Comparison of ENCODE assay signal across 12 cellular contexts in genomic region chr2:42961385-42961800, GRCh38.
DNase-seq lines count a peak whose midpoint lies in the region; ATAC-seq and TF ChIP-seq lines count a peak whose summit lies in the region.
"Had no signal": no experiment of that assay in that cellular context is flagged by ENCODE, and none has a peak within 500 bp of the region (broad histone marks: within the 10 kb centered on the region; RNA-seq: fewer than 3 reads in every experiment).

No MANE protein-coding gene starts in this region.

- H3K4me1 Mint-ChIP-seq in CD14-positive monocyte, result peaks cover 86% of the 10 kb centered on the region
- H3K4me1 Mint-ChIP-seq: stimulated activated effector memory CD8-positive, alpha-beta T cell treated with anti-CD3 and anti-CD28 coated beads, Interleukin-12 subunit alpha, Interleukin-12 subunit beta, amount 100 ng/mL, for 72 hours had no signal

- H3K27me3 ChIP-seq in trophoblast cell (ENCODE audit: insufficient read depth, low read length) (no peaks in the 10 kb centered on the region), HAP-1 (ENCODE audit: low read depth) (no peaks in the 10 kb centered on the region), brain microvascular endothelial cell (replicated peaks) (no peaks in the 10 kb centered on the region)
- H3K27me3 ChIP-seq: dorsolateral prefrontal cortex had no signal

- no peak overlapping the region for H3K4me2 ChIP-seq in trophoblast cell (ENCODE audit: low read length)

- no CpG with 5 or more reads among the region's 14 CpGs for WGBS in trophoblast cell (ENCODE audit: extremely low coverage, insufficient coverage, insufficient read length)

- H3K4me3 ChIP-seq in trophoblast cell (ENCODE audit: low read depth, low read length) (no peak overlapping the region), HAP-1 (no peak overlapping the region), brain microvascular endothelial cell (ENCODE audit: low read depth, low read length) (no peak overlapping the region)

- no peak for ATAC-seq in HG03039 (IDR thresholded peaks at IDR 0.05; ENCODE audit: unreplicated experiment)
- ATAC-seq: stimulated activated effector memory CD8-positive, alpha-beta T cell treated with anti-CD3 and anti-CD28 coated beads, Interleukin-12 subunit alpha, Interleukin-12 subunit beta, amount 100 ng/mL, for 72 hours had no signal

- no peak overlapping the region for H3K4ac ChIP-seq in trophoblast cell (ENCODE audit: low read depth, low read length)

- H2BK120ac ChIP-seq in trophoblast cell (ENCODE audit: insufficient read depth, low read length, poor library complexity), result no peak overlapping the region

- H3K79me2 ChIP-seq in trophoblast cell (ENCODE audit: control insufficient read depth, insufficient read depth, low read length, poor library complexity), result no peaks in the 10 kb centered on the region

- in situ Hi-C loops in HAP-1 (cut with MboI; ENCODE audit: low sequenced_read_pairs) (no loop called here), brain microvascular endothelial cell (cut with HindIII; ENCODE audit: low pct_ligation_motif_present, low sequenced_read_pairs) (no loop called here)

- no peak overlapping the region for H4K8ac ChIP-seq in trophoblast cell (ENCODE audit: low read depth, low read length)

- H3K9me3 ChIP-seq in trophoblast cell (ENCODE audit: insufficient read depth, low read depth, low read length) (no peaks in the 10 kb centered on the region), HAP-1 (no peaks in the 10 kb centered on the region)

- peak overlapping the region in 1 of 7 donors; percentile 67 for H3K27ac Mint-ChIP-seq in CD14-positive monocyte
- H3K27ac Mint-ChIP-seq: activated CD4-positive, alpha-beta T cell treated with anti-CD3 and anti-CD28 coated beads, Interleukin-2, amount 10 ng/mL, durations not matched to agents 24 days and 14 days; stimulated activated effector memory CD8-positive, alpha-beta T cell treated with anti-CD3 and anti-CD28 coated beads, Interleukin-12 subunit alpha, Interleukin-12 subunit beta, amount 100 ng/mL, for 72 hours had no signal

- no peak overlapping the region for H2AFZ ChIP-seq in trophoblast cell (ENCODE audit: insufficient read depth, low read length, poor library complexity)

- H2AK5ac ChIP-seq in trophoblast cell (ENCODE audit: low read length), result peak overlapping the region; percentile 12

- intact Hi-C loops in CD14-positive monocyte (cut with micrococcal nuclease) (loop anchor here in 1 of 2 donors (10.0 kb wide), 1 partner anchor 143 kb away; no protein-coding TSS in a partner anchor), cardiac septum (cut with DNase I) (loop anchor here (5.0 kb wide), 2 partner anchors 111 to 126 kb away; no protein-coding TSS in a partner anchor)

- H2BK5ac ChIP-seq in trophoblast cell (ENCODE audit: low read depth, low read length, poor library complexity), result no peak overlapping the region

- peaks cover 0 to 4% of the 10 kb centered on the region in 2 donors for H3K36me3 Mint-ChIP-seq in CD14-positive monocyte
- H3K36me3 Mint-ChIP-seq: stimulated activated effector memory CD8-positive, alpha-beta T cell treated with anti-CD3 and anti-CD28 coated beads, Interleukin-12 subunit alpha, Interleukin-12 subunit beta, amount 100 ng/mL, for 72 hours had no signal

- DNase-seq in CD14-positive monocyte (ENCODE audit: low spot score) (no peak), SIG-M5 treated with dmso at 0.1 percent for 504 hours (lab: John Stamatoyannopoulos, UW; ENCODE audit: unreplicated experiment) (peak; percentile 90), cardiac septum (ENCODE audit: low spot score) (peak; percentile 83), trophoblast cell (no peak), NCI-H82 treated with DMSO at 0.1 percent for 48 hours (lab: John Stamatoyannopoulos, UW; ENCODE audit: unreplicated experiment) (no peak), HAP-1 (ENCODE audit: low spot score in 2 of 2) (no peak), brain microvascular endothelial cell (no peak)
- DNase-seq: activated CD4-positive, alpha-beta T cell treated with anti-CD3 and anti-CD28 coated beads, Interleukin-2, amount 10 ng/mL, durations not matched to agents 24 days and 14 days; dorsolateral prefrontal cortex; NCI-H446 had no signal

- H4K12ac ChIP-seq in trophoblast cell (ENCODE audit: low read depth, low read length), result no peak overlapping the region

- H2BK12ac ChIP-seq in trophoblast cell (ENCODE audit: low read length), result no peak overlapping the region

- TF ChIP-seq CTCF in CD14-positive monocyte (IDR thresholded peaks at IDR 0.05) (no peak), brain microvascular endothelial cell (IDR thresholded peaks at IDR 0.05; ENCODE audit: low read depth, low read length, missing control alignments) (no peak)

- no peak overlapping the region for H3K9ac ChIP-seq in trophoblast cell (ENCODE audit: low read length)

- H3K23ac ChIP-seq in trophoblast cell (ENCODE audit: low read length), result no peak overlapping the region

- H3K36me3 ChIP-seq in trophoblast cell (ENCODE audit: control insufficient read depth in 1 of 2, insufficient read depth in 2 of 2, low read length in 2 of 2) (no peaks in the 10 kb centered on the region), HAP-1 (replicated peaks) (no peaks in the 10 kb centered on the region), brain microvascular endothelial cell (replicated peaks) (no peaks in the 10 kb centered on the region)

- no peak overlapping the region for H3K27ac ChIP-seq in trophoblast cell (ENCODE audit: low read depth, low read length)
- H3K27ac ChIP-seq in brain microvascular endothelial cell, result no peak overlapping the region

- H3K9me3 Mint-ChIP-seq in CD14-positive monocyte, result peaks cover 0 to 2% (median 0%) of the 10 kb centered on the region in 7 donors
- H3K9me3 Mint-ChIP-seq: activated CD4-positive, alpha-beta T cell treated with anti-CD3 and anti-CD28 coated beads, Interleukin-2, amount 10 ng/mL, durations not matched to agents 24 days and 14 days; stimulated activated effector memory CD8-positive, alpha-beta T cell treated with anti-CD3 and anti-CD28 coated beads, Interleukin-12 subunit alpha, Interleukin-12 subunit beta, amount 100 ng/mL, for 72 hours had no signal

- no peaks in the 10 kb centered on the region for H3K79me1 ChIP-seq in trophoblast cell (ENCODE audit: low read length)

- no peak overlapping the region for H3K18ac ChIP-seq in trophoblast cell (ENCODE audit: low read length)

- H3K27me3 Mint-ChIP-seq in CD14-positive monocyte (ENCODE audit: low read depth in 3 of 3), result peaks cover 4 to 16% (median 5%) of the 10 kb centered on the region in 3 donors

- no peak overlapping the region for H3K14ac ChIP-seq in trophoblast cell (ENCODE audit: low read length)

- peak overlapping the region; percentile 65 to 86 for H3K4me3 Mint-ChIP-seq in CD14-positive monocyte
- H3K4me3 Mint-ChIP-seq: activated CD4-positive, alpha-beta T cell treated with anti-CD3 and anti-CD28 coated beads, Interleukin-2, amount 10 ng/mL, durations not matched to agents 24 days and 14 days; stimulated activated effector memory CD8-positive, alpha-beta T cell treated with anti-CD3 and anti-CD28 coated beads, Interleukin-12 subunit alpha, Interleukin-12 subunit beta, amount 100 ng/mL, for 72 hours had no signal

- H3K4me1 ChIP-seq in trophoblast cell (ENCODE audit: control insufficient read depth in 1 of 2, insufficient read depth in 2 of 2, low read length in 2 of 2) (no peaks in the 10 kb centered on the region), HAP-1 (peaks cover 10% of the 10 kb centered on the region)

- H4K91ac ChIP-seq in trophoblast cell (ENCODE audit: low read depth, low read length), result no peak overlapping the region

Comparison
In these comparisons a context has a peak if more than half of its experiments do, and no peak if none do; other contexts are left out.
1. DNase-seq: peak in SIG-M5 treated with dmso at 0.1 percent for 504 hours (single experiment) and cardiac septum (single experiment); none in CD14-positive monocyte (single experiment), trophoblast cell (0 of 2), NCI-H82 treated with DMSO at 0.1 percent for 48 hours (single experiment), HAP-1 (0 of 2) and brain microvascular endothelial cell (single experiment).